Comparison of ENCODE assay signal across 20 cellular contexts in genomic region chr4:13928214-13928613, GRCh38.
"Had no signal": no experiment of that assay in that cellular context is flagged by ENCODE, and none has a peak within 500 bp of the region (broad histone marks: within the 10 kb centered on the region; RNA-seq: fewer than 3 reads in every experiment).

No MANE protein-coding gene starts in this region.

- H3K4me3 ChIP-seq: left ventricle myocardium inferior, lung, pancreas, smooth muscle cell had no signal

- DNase-seq: effector CD4-positive, alpha-beta T cell; endodermal cell; erythroblast; foreskin keratinocyte; kidney; left cardiac atrium; left ventricle myocardium inferior; mesendoderm; naive B cell; occipital lobe; pancreas; right cardiac atrium; stimulated activated CD4-positive, alpha-beta T cell treated with anti-CD3 and anti-CD28 coated beads, Interleukin-2, amount 100 ng/mL, for 48 hours; stimulated activated naive CD4-positive, alpha-beta T cell treated with Interleukin-2 at 50 U/mL for 16 hours; trophoblast cell had no signal

- H3K27ac ChIP-seq: foreskin keratinocyte, left ventricle myocardium inferior, pancreas had no signal

- H3K4me2 ChIP-seq: smooth muscle cell had no signal

- H3K27me3 ChIP-seq: foreskin keratinocyte, pancreas had no signal

- H3K27ac Mint-ChIP-seq: endodermal cell, naive B cell, nephron, progenitor cell of endocrine pancreas had no signal

- H3K9me3 ChIP-seq: pancreas had no signal

- H3K4me3 Mint-ChIP-seq: endodermal cell, naive B cell, nephron had no signal

- H3K36me3 ChIP-seq: left ventricle myocardium inferior, pancreas had no signal

- FAIRE-seq: endothelial cell of umbilical vein, kidney, pancreas had no signal

- H3K36me3 Mint-ChIP-seq: naive B cell had no signal

- ATAC-seq: foreskin keratinocyte, left cardiac atrium, pancreas, right cardiac atrium had no signal

- H3K4me1 ChIP-seq: foreskin keratinocyte, pancreas had no signal

- H3K4me1 Mint-ChIP-seq: endodermal cell, naive B cell, nephron had no signal
